Comparison of ENCODE assay signal across 8 cellular contexts in the genomic region with DNA sequence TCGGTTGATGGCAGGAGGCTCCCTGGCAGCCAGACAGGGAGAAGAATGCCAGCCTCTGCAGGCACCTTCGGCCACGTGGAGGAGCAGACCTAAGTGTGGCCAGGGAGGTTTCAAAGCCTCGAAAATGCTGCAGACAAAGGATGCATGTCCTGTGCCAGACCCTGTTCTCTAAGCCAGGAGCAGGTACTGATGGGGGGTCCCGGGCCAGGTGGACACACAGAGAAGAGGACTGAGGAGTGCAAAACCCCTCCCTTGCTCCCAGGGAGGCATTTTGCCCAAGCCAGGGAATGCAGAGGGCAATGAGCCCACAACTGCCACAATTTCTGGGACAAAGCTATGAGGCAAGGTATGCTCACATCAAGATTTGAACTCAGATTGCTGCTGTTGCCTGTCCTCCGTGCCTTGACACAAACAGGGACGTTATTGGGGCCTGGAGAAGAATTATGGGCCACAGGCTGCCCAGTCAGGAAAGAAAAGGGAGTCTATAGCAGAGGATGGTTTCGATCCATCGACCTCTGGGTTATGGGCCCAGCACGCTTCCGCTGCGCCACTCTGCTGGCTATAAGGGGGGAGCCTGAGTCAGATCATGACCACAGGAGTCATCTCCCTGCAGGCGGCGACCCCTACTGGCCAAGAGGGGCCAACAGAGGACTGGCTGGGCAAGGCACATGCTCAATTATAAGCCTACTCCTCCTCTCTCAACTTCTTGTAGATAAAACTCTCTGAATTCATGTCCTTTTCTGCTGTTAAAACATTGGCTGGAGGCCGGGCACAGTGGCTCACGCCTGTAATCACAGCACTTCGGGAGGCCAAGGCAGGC. TPM values are rescaled to one million over a fixed set of nuclear protein-coding genes. Genes with fewer than 3 reads are reported as not detected.
DNase-seq lines count a peak whose midpoint lies in the region; ATAC-seq and TF ChIP-seq lines count a peak whose summit lies in the region.

No MANE protein-coding gene starts in this region.

- H3K9me2 ChIP-seq in GM23338 (ENCODE audit: insufficient read depth), result no peaks in the 10 kb centered on the region

- H3K9me3 Mint-ChIP-seq in GM23338, result peaks cover 6% of the 10 kb centered on the region; the same call in 2 of the 3 replicates

- no peak overlapping the region for H2BK12ac ChIP-seq in neuronal stem cell (ENCODE audit: low read length)

- peak overlapping the region; percentile 99 for H2AFZ ChIP-seq in GM23338
- H2AFZ ChIP-seq in neuronal stem cell (ENCODE audit: low read length), result peak overlapping the region; percentile 53

- peak overlapping the region; percentile 4 for H3K4ac ChIP-seq in neuronal stem cell (ENCODE audit: low read length)

- H3K4me3 Mint-ChIP-seq in GM23338, result peak overlapping the region; percentile 79

- H3K4me2 ChIP-seq in GM23338, result peak overlapping the region; percentile 76
- H3K4me2 ChIP-seq in neuronal stem cell (ENCODE audit: insufficient read depth, low read length, poor library complexity, severe bottlenecking), result peak overlapping the region; percentile 52

- no CpG with 5 or more reads among the region's 17 CpGs for WGBS in neuronal stem cell (ENCODE audit: extremely low coverage in 2 of 2, insufficient read length in 2 of 2, insufficient replicate concordance in 1 of 2), 2 donors

- H3K9ac ChIP-seq in neuronal stem cell (ENCODE audit: low read depth, low read length, poor library complexity) (peak overlapping the region; percentile 80), subcutaneous abdominal adipose tissue (ENCODE audit: low read length in 5 of 5) (no peak overlapping the region)

- H2BK120ac ChIP-seq in neuronal stem cell (ENCODE audit: low read depth, low read length), result no peak overlapping the region

- no peaks in the 10 kb centered on the region for H3K9me3 ChIP-seq in MG63
- H3K9me3 ChIP-seq in SJCRH30 (replicated peaks), result no peaks in the 10 kb centered on the region
- H3K9me3 ChIP-seq in neuronal stem cell (replicated peaks in 1 of 2; ENCODE audit: control insufficient read depth in 2 of 2, insufficient read depth in 1 of 2, low read depth in 1 of 2, low read length in 2 of 2), result no peaks in the 10 kb centered on the region
- no peaks in the 10 kb centered on the region for H3K9me3 ChIP-seq in subcutaneous abdominal adipose tissue (ENCODE audit: control insufficient read depth in 5 of 5, low read length in 5 of 5)

- peak; percentile 90 to 93 for TF ChIP-seq CTCF in GM23338 (conservative IDR thresholded peaks at IDR 0.05; ENCODE audit: low read depth in 2 of 2)

- H3K4me1 Mint-ChIP-seq in GM23338, result peaks cover 8% of the 10 kb centered on the region; the same call in 2 of the 3 replicates

- H3K27ac Mint-ChIP-seq in GM23338, result peak overlapping the region; percentile 95

- peak; percentile 78 for DNase-seq in DMS153 treated with DMSO at 0.1 percent for 48 hours (lab: John Stamatoyannopoulos, UW; ENCODE audit: unreplicated experiment)
- DNase-seq in GM23338 (ENCODE audit: low spot score), result peak; percentile 92
- peak; percentile 92 for DNase-seq in MG63
- DNase-seq in SJCRH30, result peak; percentile 98 to 99
- peak; percentile 92 for DNase-seq in activated gamma-delta T cell treated with Interleukin-2 at 50 U/mL for 16 hours
- peak; percentile 86 for DNase-seq in foreskin melanocyte
- DNase-seq in neuronal stem cell (ENCODE audit: low spot score), result peak; percentile 87

- peaks cover 6% of the 10 kb centered on the region; the same call in 1 of the 3 replicates for H3K36me3 Mint-ChIP-seq in GM23338 (ENCODE audit: low read depth)

- no peaks in the 10 kb centered on the region for H3K79me2 ChIP-seq in GM23338 (replicated peaks; ENCODE audit: insufficient read depth)

- no peak overlapping the region for H4K91ac ChIP-seq in neuronal stem cell (ENCODE audit: low read depth, low read length, poor library complexity)

- H4K8ac ChIP-seq in neuronal stem cell (ENCODE audit: low read depth, low read length), result peak overlapping the region; percentile 93

- H3K27ac ChIP-seq in GM23338 (ENCODE audit: low read depth) (peak overlapping the region; percentile 90), SJCRH30 (no peak overlapping the region), neuronal stem cell (replicated peaks; ENCODE audit: low read length) (peak overlapping the region; percentile 70), subcutaneous abdominal adipose tissue (ENCODE audit: low read depth, low read length) (peak overlapping the region; percentile 15)

- H3K23ac ChIP-seq in neuronal stem cell (ENCODE audit: low read depth, low read length, poor library complexity), result peak overlapping the region; percentile 32

- peak overlapping the region; percentile 48 for H3K4me3 ChIP-seq in GM23338
- H3K4me3 ChIP-seq in MG63, result peak overlapping the region; percentile 22
- H3K4me3 ChIP-seq in SJCRH30, result no peak overlapping the region
- H3K4me3 ChIP-seq in neuronal stem cell (ENCODE audit: low read length in 2 of 2), result peak overlapping the region; percentile 7 to 35
- peak overlapping the region in 2 of 5 donors; percentile 10 to 22 for H3K4me3 ChIP-seq in subcutaneous abdominal adipose tissue (ENCODE audit: low read depth in 1 of 5, low read length in 5 of 5)

- no peak overlapping the region for H3K14ac ChIP-seq in neuronal stem cell (ENCODE audit: low read length)

- H3K4me1 ChIP-seq in GM23338 (ENCODE audit: insufficient read depth) (peaks cover 17% of the 10 kb centered on the region), SJCRH30 (peaks cover 19% of the 10 kb centered on the region), neuronal stem cell (ENCODE audit: control insufficient read depth in 2 of 2, insufficient read depth in 1 of 2, low read depth in 1 of 2, low read length in 2 of 2) (peaks cover 0 to 10% of the 10 kb centered on the region in 2 donors), subcutaneous abdominal adipose tissue (ENCODE audit: control insufficient read depth in 5 of 5, insufficient read depth in 5 of 5, low read length in 5 of 5) (peaks cover 0 to 33% (median 25%) of the 10 kb centered on the region in 5 donors)

- no peak overlapping the region for H2BK5ac ChIP-seq in neuronal stem cell (ENCODE audit: low read length)

- peak overlapping the region; percentile 8 for H2AK5ac ChIP-seq in neuronal stem cell (ENCODE audit: low read depth, low read length)

- H2BK15ac ChIP-seq in neuronal stem cell (ENCODE audit: low read length), result no peak overlapping the region

- peaks cover 24% of the 10 kb centered on the region for H3F3A ChIP-seq in GM23338 (replicated peaks; ENCODE audit: low read depth)

- H3K18ac ChIP-seq in neuronal stem cell (ENCODE audit: low read length), result peak overlapping the region; percentile 88

- ATAC-seq in GM23338, result peak; percentile 79

- no peaks in the 10 kb centered on the region for H3K36me3 ChIP-seq in GM23338 (ENCODE audit: insufficient read depth)
- no peaks in the 10 kb centered on the region for H3K36me3 ChIP-seq in MG63
- H3K36me3 ChIP-seq in SJCRH30, result no peaks in the 10 kb centered on the region
- peaks cover 0 to 2% of the 10 kb centered on the region in 2 donors for H3K36me3 ChIP-seq in neuronal stem cell (replicated peaks in 1 of 2; ENCODE audit: control insufficient read depth in 2 of 2, insufficient read depth in 2 of 2, low read length in 2 of 2)
- peaks cover 0 to 1% (median 0%) of the 10 kb centered on the region in 5 donors for H3K36me3 ChIP-seq in subcutaneous abdominal adipose tissue (ENCODE audit: control insufficient read depth in 5 of 5, insufficient read depth in 5 of 5, low read length in 5 of 5)

- H3K27me3 Mint-ChIP-seq in GM23338 (ENCODE audit: insufficient read depth, low read depth, poor library complexity), result peaks cover 44% of the 10 kb centered on the region

- H3K79me1 ChIP-seq in neuronal stem cell (ENCODE audit: low read depth, low read length), result no peaks in the 10 kb centered on the region

- H4K20me1 ChIP-seq in GM23338 (replicated peaks; ENCODE audit: insufficient read depth), result no peaks in the 10 kb centered on the region

- peaks cover 28% of the 10 kb centered on the region for H3K27me3 ChIP-seq in GM23338 (ENCODE audit: insufficient read depth)
- H3K27me3 ChIP-seq in MG63, result no peaks in the 10 kb centered on the region
- H3K27me3 ChIP-seq in SJCRH30, result no peaks in the 10 kb centered on the region
- H3K27me3 ChIP-seq in neuronal stem cell (ENCODE audit: control insufficient read depth in 3 of 3, insufficient read depth in 3 of 3, low read depth in 1 of 3, low read length in 3 of 3), result peaks cover 0 to 8% (median 0%) of the 10 kb centered on the region in 3 experiments
- H3K27me3 ChIP-seq in subcutaneous abdominal adipose tissue (ENCODE audit: control insufficient read depth in 5 of 5, insufficient read depth in 4 of 5, low read length in 5 of 5), result no peaks in the 10 kb centered on the region

RNA-seq across cellular contexts. Expression of gene FOXK2, which starts 25.1 kb away (rescaled TPM):
- 62.4 and 66.0 TPM in 2 replicates for total RNA-seq in GM23338 (2014; rRNA removed; shearing (Covaris generic))
- 12.2 and 12.3 TPM in 2 replicates for polyA plus RNA-seq in GM23338 (2016; fragmentation: Nextera tagmentation; extraction: Ambion mirVana)
- 42.6 and 48.5 TPM in 2 replicates for total RNA-seq in MG63 (2014; rRNA removed; shearing (Covaris generic); ENCODE audit: low replicate concordance)
- total RNA-seq in SJCRH30 (2014; rRNA removed; shearing (Covaris generic)), result 87.6 and 95.0 TPM in 2 replicates
- 69.7 TPM for polyA plus RNA-seq in neuronal stem cell (2013, experiment 1 of 2)
- 71.0 TPM for polyA plus RNA-seq in neuronal stem cell (2013, experiment 2 of 2)

RNA-seq across cellular contexts. Expression of gene NARF, which starts 35.9 kb away (rescaled TPM):
- total RNA-seq in GM23338 (2014; rRNA removed; shearing (Covaris generic)), result 66.1 and 83.8 TPM in 2 replicates
- 67.1 and 69.5 TPM in 2 replicates for polyA plus RNA-seq in GM23338 (2016; fragmentation: Nextera tagmentation; extraction: Ambion mirVana)
- total RNA-seq in MG63 (2014; rRNA removed; shearing (Covaris generic); ENCODE audit: low replicate concordance), result 15.8 and 33.7 TPM in 2 replicates
- 150 and 156 TPM in 2 replicates for total RNA-seq in SJCRH30 (2014; rRNA removed; shearing (Covaris generic))
- polyA plus RNA-seq in neuronal stem cell (2013, experiment 1 of 2), result 107 TPM
- 107 TPM for polyA plus RNA-seq in neuronal stem cell (2013, experiment 2 of 2)

RNA-seq across cellular contexts. Expression of gene CYBC1, which starts 43.9 kb away (rescaled TPM):
- total RNA-seq in GM23338 (2014; rRNA removed; shearing (Covaris generic)), result 61.2 and 72.4 TPM in 2 replicates
- polyA plus RNA-seq in GM23338 (2016; fragmentation: Nextera tagmentation; extraction: Ambion mirVana), result 22.5 and 24.7 TPM in 2 replicates
- total RNA-seq in MG63 (2014; rRNA removed; shearing (Covaris generic); ENCODE audit: low replicate concordance), result 71.0 and 84.5 TPM in 2 replicates
- 62.8 and 69.7 TPM in 2 replicates for total RNA-seq in SJCRH30 (2014; rRNA removed; shearing (Covaris generic))
- 42.0 TPM for polyA plus RNA-seq in neuronal stem cell (2013, experiment 1 of 2)
- 41.3 TPM for polyA plus RNA-seq in neuronal stem cell (2013, experiment 2 of 2)
